In genomic region chr19:15371119-15371518, GRCh38 we compare ENCODE assay signal across 12 cellular contexts. TPM values are rescaled to one million over a fixed set of nuclear protein-coding genes. Genes with fewer than 3 reads are reported as not detected.
A peak's percentile ranks its signal among the peaks of the same experiment; 100 is the strongest.
DNase-seq lines count a peak whose midpoint lies in the region; ATAC-seq and TF ChIP-seq lines count a peak whose summit lies in the region.
"Had no signal": no experiment of that assay in that cellular context is flagged by ENCODE, and none has a peak within 500 bp of the region (broad histone marks: within the 10 kb centered on the region; RNA-seq: fewer than 3 reads in every experiment).

No MANE protein-coding gene starts in this region.

- TF ChIP-seq CTCF in heart right ventricle (IDR thresholded peaks at IDR 0.05) (no peak), chondrocyte (IDR thresholded peaks at IDR 0.05) (no peak), spleen (IDR thresholded peaks at IDR 0.05 in 8 of 11, conservative IDR thresholded peaks at IDR 0.05 in 3 of 11) (no peak)

- H3K9me3 ChIP-seq in heart right ventricle: no peaks in the 10 kb centered on the region
- no peaks in the 10 kb centered on the region for H3K9me3 ChIP-seq in neuronal stem cell (replicated peaks in 1 of 2; ENCODE audit: control insufficient read depth in 2 of 2, insufficient read depth in 1 of 2, low read depth in 1 of 2, low read length in 2 of 2)
- no peaks in the 10 kb centered on the region for H3K9me3 ChIP-seq in spleen

- H3K27me3 ChIP-seq in heart right ventricle (no peaks in the 10 kb centered on the region), neuronal stem cell (ENCODE audit: control insufficient read depth in 3 of 3, insufficient read depth in 3 of 3, low read depth in 1 of 3, low read length in 3 of 3) (no peaks in the 10 kb centered on the region), spleen (replicated peaks in 1 of 7) (no peaks in the 10 kb centered on the region)

- no peak overlapping the region for H4K91ac ChIP-seq in neuronal stem cell (ENCODE audit: low read depth, low read length, poor library complexity)

- intact Hi-C loops in heart right ventricle (cut with DNase I): loop anchor here in 3 of 10 donors (5.0 to 10.0 kb wide), 3 partner anchors 39 to 184 kb away; partner anchors contain the start of gene BRD4 (in 1 of the 3)
- intact Hi-C loops in left cardiac atrium (cut with DNase I): loop anchor here in 1 of 2 donors (10.0 kb wide), 1 partner anchor 106 kb away; no protein-coding TSS in a partner anchor
- intact Hi-C loops in spleen (cut with DNase I; ENCODE audit: low total_unique reads): loop anchor here (10.0 kb wide), 1 partner anchor 106 kb away; no protein-coding TSS in a partner anchor

- peaks cover 8% of the 10 kb centered on the region for H3K4me1 Mint-ChIP-seq in chondrocyte (ENCODE audit: low read depth)

- H3K4me1 ChIP-seq in heart right ventricle (peaks cover 20 to 69% (median 52%) of the 10 kb centered on the region in 9 donors), neuronal stem cell (ENCODE audit: control insufficient read depth in 2 of 2, insufficient read depth in 1 of 2, low read depth in 1 of 2, low read length in 2 of 2) (no peaks in the 10 kb centered on the region), spleen (peaks cover 20 to 65% (median 35%) of the 10 kb centered on the region in 6 donors)

- H3K9ac ChIP-seq in neuronal stem cell (ENCODE audit: low read depth, low read length, poor library complexity): no peak overlapping the region
- H3K9ac ChIP-seq: GM23248 had no signal

- no peaks in the 10 kb centered on the region for H3K9me3 Mint-ChIP-seq in chondrocyte (ENCODE audit: low read depth)
- H3K9me3 Mint-ChIP-seq: CD4-positive, alpha-beta T cell had no signal

- H3K27ac ChIP-seq in heart right ventricle (peak overlapping the region in 6 of 10 donors; percentile 21 to 64 (median 60)), neuronal stem cell (replicated peaks; ENCODE audit: low read length) (no peak overlapping the region), spleen (peak overlapping the region in 1 of 8 donors; percentile 3)
- H3K27ac ChIP-seq: GM23248 had no signal

- ATAC-seq in heart right ventricle (no peak), left cardiac atrium (no peak), HG03432 (IDR thresholded peaks at IDR 0.05; ENCODE audit: unreplicated experiment) (no peak)

- no peak overlapping the region for H3K27ac Mint-ChIP-seq in chondrocyte (ENCODE audit: unreplicated experiment)
- H3K27ac Mint-ChIP-seq: B cell; CD4-positive, alpha-beta T cell had no signal

- H2AK5ac ChIP-seq in neuronal stem cell (ENCODE audit: low read depth, low read length): no peak overlapping the region

- H3K36me3 ChIP-seq in heart right ventricle: peaks cover 11 to 88% (median 57%) of the 10 kb centered on the region in 9 donors
- peaks cover 52 to 93% of the 10 kb centered on the region in 2 donors for H3K36me3 ChIP-seq in neuronal stem cell (replicated peaks in 1 of 2; ENCODE audit: control insufficient read depth in 2 of 2, insufficient read depth in 2 of 2, low read length in 2 of 2)
- H3K36me3 ChIP-seq in spleen: peaks cover 10 to 98% (median 80%) of the 10 kb centered on the region in 6 donors

- no peak overlapping the region for H3K14ac ChIP-seq in neuronal stem cell (ENCODE audit: low read length)

- H3K18ac ChIP-seq in neuronal stem cell (ENCODE audit: low read length): peak overlapping the region; percentile 76

- no peak overlapping the region for H2AFZ ChIP-seq in neuronal stem cell (ENCODE audit: low read length)
- H2AFZ ChIP-seq: GM23248 had no signal

- no peak overlapping the region for H3K4me2 ChIP-seq in neuronal stem cell (ENCODE audit: insufficient read depth, low read length, poor library complexity, severe bottlenecking)

- WGBS in heart right ventricle, 2 donors: 96 to 99% methylated on average over 7 of the region's 7 CpGs
- WGBS in neuronal stem cell (ENCODE audit: extremely low coverage in 2 of 2, insufficient read length in 2 of 2, insufficient replicate concordance in 1 of 2), 2 donors: no CpG with 5 or more reads among the region's 7 CpGs
- 90 to 99% (median 93%) methylated on average over 7 of the region's 7 CpGs for WGBS in spleen, 5 donors

- H3K79me1 ChIP-seq in neuronal stem cell (ENCODE audit: low read depth, low read length): peaks cover 16% of the 10 kb centered on the region

- no peak overlapping the region for H2BK15ac ChIP-seq in neuronal stem cell (ENCODE audit: low read length)

- H3K27me3 Mint-ChIP-seq in chondrocyte (ENCODE audit: low read depth): no peaks in the 10 kb centered on the region
- H3K27me3 Mint-ChIP-seq: B cell; CD4-positive, alpha-beta T cell had no signal

- no peak overlapping the region for H2BK5ac ChIP-seq in neuronal stem cell (ENCODE audit: low read length)

- H3K4me3 Mint-ChIP-seq in chondrocyte (ENCODE audit: unreplicated experiment): no peak overlapping the region
- H3K4me3 Mint-ChIP-seq: B cell; CD4-positive, alpha-beta T cell had no signal

- H2BK12ac ChIP-seq in neuronal stem cell (ENCODE audit: low read length): no peak overlapping the region

- no peak for TF ChIP-seq POLR2A in spleen (IDR thresholded peaks at IDR 0.05)

- H3K4me3 ChIP-seq in heart right ventricle (no peak overlapping the region), neuronal stem cell (ENCODE audit: low read length in 2 of 2) (no peak overlapping the region), spleen (no peak overlapping the region)
- H3K4me3 ChIP-seq: GM23248 had no signal

- no peak overlapping the region for H3K4ac ChIP-seq in neuronal stem cell (ENCODE audit: low read length)

- peaks cover 18% of the 10 kb centered on the region for H3K36me3 Mint-ChIP-seq in chondrocyte (ENCODE audit: low read depth)

- no peak for DNase-seq in heart right ventricle
- DNase-seq in left cardiac atrium: no peak
- DNase-seq in chondrocyte (ENCODE audit: low spot score): peak; percentile 65
- no peak for DNase-seq in neuronal stem cell (ENCODE audit: low spot score)
- peak; percentile 30 for DNase-seq in spleen
- DNase-seq in NCI-H524 (lab: John Stamatoyannopoulos, UW): no peak
- DNase-seq: C1 segment of cervical spinal cord; CD4-positive, alpha-beta T cell; DMS79; GM23248 had no signal

- no peak overlapping the region for H4K8ac ChIP-seq in neuronal stem cell (ENCODE audit: low read depth, low read length)

- H2BK120ac ChIP-seq in neuronal stem cell (ENCODE audit: low read depth, low read length): no peak overlapping the region

- H3K23ac ChIP-seq in neuronal stem cell (ENCODE audit: low read depth, low read length, poor library complexity): no peak overlapping the region

RNA-seq across cellular contexts. Expression of gene AKAP8, which starts 8.5 kb away (rescaled TPM):
- total RNA-seq in heart right ventricle (10 to 100 TPM; 15.7 to 32.2 (median 18.6) TPM), left cardiac atrium (10 to 100 TPM; 16.0 to 30.5 TPM), chondrocyte (21.3 to 23.5 TPM (median 23.0 TPM) in 3 replicates), spleen (10 to 100 TPM; 24.9 to 51.3 (median 48.9) TPM)
- polyA plus RNA-seq in heart right ventricle (10 to 100 TPM; 12.8 to 21.8 TPM), spleen (10 to 100 TPM; 13.9 to 24.8 (median 21.9) TPM)
- 15.0 TPM for polyA plus RNA-seq in neuronal stem cell (2013, experiment 1 of 2)
- polyA plus RNA-seq in neuronal stem cell (2013, experiment 2 of 2): 15.2 TPM

RNA-seq across cellular contexts. Expression of gene BRD4, which starts 38.8 kb away (rescaled TPM):
- 10 to 100 TPM; 51.6 to 85.1 (median 54.7) TPM for total RNA-seq in heart right ventricle
- polyA plus RNA-seq in heart right ventricle: 10 to 100 TPM; 31.2 to 34.8 TPM
- total RNA-seq in left cardiac atrium: 10 to 100 TPM; 43.9 to 63.3 TPM
- 83.8 to 108 TPM (median 104 TPM) in 3 replicates for total RNA-seq in chondrocyte
- polyA plus RNA-seq in neuronal stem cell (2013, experiment 1 of 2): 82.1 TPM
- polyA plus RNA-seq in neuronal stem cell (2013, experiment 2 of 2): 88.1 TPM
- 100 to 1,000 TPM in 4 of 7 donors, 10 to 100 TPM in 3; 50.7 to 146 (median 124) TPM for total RNA-seq in spleen
- 10 to 100 TPM; 10.3 to 35.9 (median 14.2) TPM for polyA plus RNA-seq in spleen

RNA-seq across cellular contexts. Expression of gene AKAP8L, which starts 47.7 kb away (rescaled TPM):
- total RNA-seq in heart right ventricle (100 to 1,000 TPM in 1 of 10 donors, 10 to 100 TPM in 9; 45.2 to 101 (median 63.1) TPM), left cardiac atrium (10 to 100 TPM; 61.5 to 74.2 TPM), chondrocyte (69.5 to 103 TPM (median 76.0 TPM) in 3 replicates), spleen (100 to 1,000 TPM; 121 to 236 (median 140) TPM)
- polyA plus RNA-seq in heart right ventricle (100 to 1,000 TPM in 1 of 2 donors, 10 to 100 TPM in 1; 53.6 to 140 TPM), spleen (100 to 1,000 TPM in 1 of 3 donors, 10 to 100 TPM in 2; 41.2 to 131 (median 87.8) TPM)
- 180 TPM for polyA plus RNA-seq in neuronal stem cell (2013, experiment 1 of 2)
- 175 TPM for polyA plus RNA-seq in neuronal stem cell (2013, experiment 2 of 2)

Comparison
In these comparisons a context has a peak if more than half of its experiments do, and no peak if none do; other contexts are left out.
1. DNase-seq: peak in chondrocyte (single experiment) and spleen (single experiment); none in heart right ventricle (0 of 2), left cardiac atrium (single experiment), neuronal stem cell (single experiment) and NCI-H524 (0 of 2).